13 cellular contexts compared by ENCODE assay signal in genomic region chr6:119138906-119139541, GRCh38.
DNase-seq lines count a peak whose midpoint lies in the region; ATAC-seq and TF ChIP-seq lines count a peak whose summit lies in the region.
"Had no signal": no experiment of that assay in that cellular context is flagged by ENCODE, and none has a peak within 500 bp of the region (broad histone marks: within the 10 kb centered on the region; RNA-seq: fewer than 3 reads in every experiment).

No MANE protein-coding gene starts in this region.

- H4K20me1 ChIP-seq in hepatocyte (ENCODE audit: insufficient read depth, poor library complexity, severe bottlenecking) = no peaks in the 10 kb centered on the region

- TF ChIP-seq CTCF in GM13977 (IDR thresholded peaks at IDR 0.05; ENCODE audit: extremely low read depth, insufficient read depth, missing control alignments) (no peak), hepatocyte (IDR thresholded peaks at IDR 0.05; ENCODE audit: poor library complexity) (no peak), spleen (IDR thresholded peaks at IDR 0.05 in 8 of 11, conservative IDR thresholded peaks at IDR 0.05 in 3 of 11) (no peak)

- intact Hi-C loops in spleen (cut with DNase I; ENCODE audit: low total_unique reads) = no loop called here

- peak overlapping the region; percentile 81 for H2AFZ ChIP-seq in hepatocyte

- no peaks in the 10 kb centered on the region for H3K79me2 ChIP-seq in hepatocyte

- in situ Hi-C loops in GM13977 (cut with MboI; ENCODE audit: low pct_unique_long_range_greater_than_20kb, low sequenced_read_pairs, unreplicated experiment) = no loop called here

- no peaks in the 10 kb centered on the region for H3K9me2 ChIP-seq in hepatocyte (replicated peaks; ENCODE audit: insufficient read depth)

- H3K27ac ChIP-seq in hepatocyte = peak overlapping the region; percentile 34
- no peak overlapping the region for H3K27ac ChIP-seq in spleen
- H3K27ac ChIP-seq: psoas muscle had no signal

- H3K9me3 ChIP-seq in hepatocyte (ENCODE audit: low read depth) = no peaks in the 10 kb centered on the region
- H3K9me3 ChIP-seq in spleen = no peaks in the 10 kb centered on the region
- H3K9me3 ChIP-seq: psoas muscle had no signal

- H3K4me2 ChIP-seq in hepatocyte = no peak overlapping the region

- DNase-seq in GM13977 (ENCODE audit: low spot score) = peak; percentile 28
- no peak for DNase-seq in hepatocyte (ENCODE audit: low spot score)
- DNase-seq in spleen = no peak
- DNase-seq in DMS53 (lab: John Stamatoyannopoulos, UW) = no peak
- no peak for DNase-seq in AML-193 (lab: John Stamatoyannopoulos, UW)
- DNase-seq in NCI-H2227 treated with DMSO at 0.1 percent for 48 hours (lab: John Stamatoyannopoulos, UW) = no peak
- DNase-seq: COR-L47, hypothalamus, psoas muscle had no signal

- no peak for TF ChIP-seq POLR2A in spleen (IDR thresholded peaks at IDR 0.05)

- H3K4me3 ChIP-seq in hepatocyte (no peak overlapping the region), spleen (no peak overlapping the region)
- H3K4me3 ChIP-seq: psoas muscle had no signal

- H3K36me3 ChIP-seq in hepatocyte (replicated peaks; ENCODE audit: insufficient read depth, low read depth) (no peaks in the 10 kb centered on the region), spleen (no peaks in the 10 kb centered on the region)

- H3K4me1 ChIP-seq in hepatocyte (ENCODE audit: insufficient read depth) (peaks cover 26% of the 10 kb centered on the region), spleen (peaks cover 0 to 11% (median 0%) of the 10 kb centered on the region in 6 donors)
- H3K4me1 ChIP-seq: psoas muscle had no signal

- H3K27me3 ChIP-seq in hepatocyte (no peaks in the 10 kb centered on the region), spleen (replicated peaks in 1 of 7) (no peaks in the 10 kb centered on the region)

- WGBS in hepatocyte (ENCODE audit: low lambda C conversion rate, missing lambda C conversion rate) = 57% methylated on average over 7 of the region's 7 CpGs
- WGBS in spleen, 5 donors = 59 to 72% (median 71%) methylated on average over 7 of the region's 7 CpGs

- ATAC-seq in GM21576 (IDR thresholded peaks at IDR 0.05; ENCODE audit: unreplicated experiment) (peak; percentile 83), HG03520 (IDR thresholded peaks at IDR 0.05; ENCODE audit: unreplicated experiment) (peak; percentile 64)
- ATAC-seq: HCT116, psoas muscle, WTC11 had no signal
